1 cellular context compared by ENCODE assay signal in the genomic region with DNA sequence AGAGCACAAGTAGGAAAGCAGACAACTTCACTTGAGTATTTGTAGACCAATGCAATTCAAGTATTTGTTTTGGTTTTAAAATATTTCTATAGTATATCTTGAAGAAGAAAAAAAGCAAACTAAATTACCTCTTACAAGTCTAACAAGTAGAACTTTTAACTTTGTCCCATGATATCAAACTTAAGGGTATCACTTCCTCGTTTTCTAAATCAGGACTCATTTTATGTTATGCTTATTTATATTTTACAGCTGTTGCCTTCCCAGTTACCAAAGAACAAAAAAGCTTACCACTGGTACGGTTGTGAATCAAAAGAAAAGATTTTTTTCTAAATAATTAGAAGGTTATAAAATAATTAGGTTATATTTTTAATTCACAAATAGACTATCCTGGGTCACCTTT.
TF ChIP-seq lines count a peak whose summit lies in the region.

No MANE protein-coding gene starts in this region.

TF ChIP-seq in SK-N-SH treated with all-trans-retinoic acid at 6 μM for 48 hours, 23 proteins besides CTCF, POLR2A, EP300 and RAD21 (continued from another document):
- TF ChIP-seq BACH2 (CRISPR knock-in tag; IDR thresholded peaks at IDR 0.05; ENCODE audit: borderline replicate concordance) (no peak), ARNTL (CRISPR knock-in tag; IDR thresholded peaks at IDR 0.05; ENCODE audit: borderline replicate concordance, low read depth) (no peak), ZNF565 (CRISPR knock-in tag; conservative IDR thresholded peaks at IDR 0.05; ENCODE audit: low read depth) (no peak), OSR1 (CRISPR knock-in tag; IDR thresholded peaks at IDR 0.05) (no peak), ESRRG (CRISPR knock-in tag; IDR thresholded peaks at IDR 0.05) (no peak), TOX (CRISPR knock-in tag; IDR thresholded peaks at IDR 0.05; ENCODE audit: borderline replicate concordance) (no peak), ISL1 (CRISPR knock-in tag; IDR thresholded peaks at IDR 0.05) (no peak), ZNF8 (CRISPR knock-in tag; IDR thresholded peaks at IDR 0.05) (no peak), ZFP30 (CRISPR knock-in tag; IDR thresholded peaks at IDR 0.05) (no peak)
- TF ChIP-seq, protein P1, sequence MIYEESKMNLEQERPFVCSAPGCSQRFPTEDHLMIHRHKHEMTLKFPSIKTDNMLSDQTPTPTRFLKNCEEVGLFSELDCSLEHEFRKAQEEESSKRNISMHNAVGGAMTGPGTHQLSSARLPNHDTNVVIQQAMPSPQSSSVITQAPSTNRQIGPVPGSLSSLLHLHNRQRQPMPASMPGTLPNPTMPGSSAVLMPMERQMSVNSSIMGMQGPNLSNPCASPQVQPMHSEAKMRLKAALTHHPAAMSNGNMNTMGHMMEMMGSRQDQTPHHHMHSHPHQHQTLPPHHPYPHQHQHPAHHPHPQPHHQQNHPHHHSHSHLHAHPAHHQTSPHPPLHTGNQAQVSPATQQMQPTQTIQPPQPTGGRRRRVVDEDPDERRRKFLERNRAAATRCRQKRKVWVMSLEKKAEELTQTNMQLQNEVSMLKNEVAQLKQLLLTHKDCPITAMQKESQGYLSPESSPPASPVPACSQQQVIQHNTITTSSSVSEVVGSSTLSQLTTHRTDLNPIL (CRISPR knock-in tag; IDR thresholded peaks at IDR 0.05; ENCODE audit: low read depth), result no peak
